In genomic region chr3:87088366-87088983, GRCh38 we compare ENCODE assay signal across 8 cellular contexts.
DNase-seq lines count a peak whose midpoint lies in the region; ATAC-seq and TF ChIP-seq lines count a peak whose summit lies in the region.

No MANE protein-coding gene starts in this region.

- H3K36me3 Mint-ChIP-seq in activated T-cell treated with anti-CD3 and anti-CD28 coated beads, Interleukin-2, amount 50 U/mL, for 24 hours (ENCODE audit: low read depth): no peaks in the 10 kb centered on the region
- no peaks in the 10 kb centered on the region for H3K36me3 Mint-ChIP-seq in osteocyte (ENCODE audit: unreplicated experiment)

- no peak for ATAC-seq in esophagus mucosa
- no peak for ATAC-seq in HG03135 (IDR thresholded peaks at IDR 0.05; ENCODE audit: unreplicated experiment)

- H3K4me1 Mint-ChIP-seq in activated T-cell treated with anti-CD3 and anti-CD28 coated beads, Interleukin-2, amount 50 U/mL, for 24 hours (ENCODE audit: low read depth): peaks cover 14% of the 10 kb centered on the region
- no peaks in the 10 kb centered on the region for H3K4me1 Mint-ChIP-seq in osteocyte (ENCODE audit: unreplicated experiment)

- DNase-seq in activated T-cell treated with anti-CD3 and anti-CD28 coated beads, Interleukin-2, amount 50 U/mL, for 24 hours: no peak
- no peak for DNase-seq in activated T-cell treated with anti-CD3 and anti-CD28 coated beads for 4 hours
- peak; percentile 20 for DNase-seq in OCI-M1 (lab: John Stamatoyannopoulos, UW)
- peak in 1 of 2 donors; percentile 51 for DNase-seq in foreskin fibroblast
- peak; percentile 19 for DNase-seq in stromal cell of bone marrow (ENCODE audit: low read depth)
- DNase-seq in osteocyte (ENCODE audit: extremely low spot score, unreplicated experiment): no peak

- peaks cover 16% of the 10 kb centered on the region for H3K27me3 Mint-ChIP-seq in activated T-cell treated with anti-CD3 and anti-CD28 coated beads, Interleukin-2, amount 50 U/mL, for 24 hours
- peaks cover under 1% of the 10 kb centered on the region for H3K27me3 Mint-ChIP-seq in osteocyte (ENCODE audit: unreplicated experiment)

- no peaks in the 10 kb centered on the region for H3K9me3 Mint-ChIP-seq in activated T-cell treated with anti-CD3 and anti-CD28 coated beads, Interleukin-2, amount 50 U/mL, for 24 hours
- H3K9me3 Mint-ChIP-seq in osteocyte (ENCODE audit: unreplicated experiment): no peaks in the 10 kb centered on the region

- TF ChIP-seq CTCF in foreskin fibroblast (IDR thresholded peaks at IDR 0.05; ENCODE audit: low read depth, low read length) (no peak), osteocyte (IDR thresholded peaks at IDR 0.05) (no peak)

- no peak overlapping the region for H3K27ac Mint-ChIP-seq in activated T-cell treated with anti-CD3 and anti-CD28 coated beads, Interleukin-2, amount 50 U/mL, for 24 hours
- H3K27ac Mint-ChIP-seq in osteocyte (ENCODE audit: unreplicated experiment): no peak overlapping the region

- peak overlapping the region; percentile 70 for H3K4me3 Mint-ChIP-seq in activated T-cell treated with anti-CD3 and anti-CD28 coated beads, Interleukin-2, amount 50 U/mL, for 24 hours
- H3K4me3 Mint-ChIP-seq in osteocyte (ENCODE audit: unreplicated experiment): no peak overlapping the region

- peak overlapping the region; percentile 64 to 67 for H3K4me3 ChIP-seq in foreskin fibroblast (ENCODE audit: low read depth in 1 of 2, low read length in 2 of 2)

Comparison
In these comparisons a context has a peak if more than half of its experiments do, and no peak if none do; other contexts are left out.
1. DNase-seq: peak in OCI-M1 (single experiment) and stromal cell of bone marrow (single experiment); none in activated T-cell treated with anti-CD3 and anti-CD28 coated beads, Interleukin-2, amount 50 U/mL, for 24 hours (single experiment), activated T-cell treated with anti-CD3 and anti-CD28 coated beads for 4 hours (single experiment) and osteocyte (single experiment).